ENCODE assay signal across 25 cellular contexts in the genomic region with DNA sequence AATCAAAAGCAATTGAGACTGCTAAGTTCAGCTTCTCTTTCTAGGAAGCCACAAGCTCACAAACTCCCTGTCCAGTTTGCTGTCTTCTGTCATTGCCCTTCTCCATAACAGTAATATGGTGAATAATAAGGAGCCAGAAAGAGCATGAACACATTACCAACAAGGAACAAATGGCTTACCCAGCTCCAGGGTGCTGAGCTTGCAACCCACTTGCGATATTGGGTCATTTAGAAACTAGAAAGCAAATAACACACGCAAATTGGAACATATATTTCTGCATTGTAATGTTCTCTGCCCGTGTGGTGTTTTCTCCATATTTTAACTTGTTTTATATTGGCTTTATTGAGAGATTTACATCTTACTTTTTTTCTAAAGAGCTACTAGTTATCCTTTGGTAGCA.
"Had no signal": no experiment of that assay in that cellular context is flagged by ENCODE, and none has a peak within 500 bp of the region (broad histone marks: within the 10 kb centered on the region; RNA-seq: fewer than 3 reads in every experiment).

No MANE protein-coding gene starts in this region.

- DNase-seq: Karpas-422; KG1; MG63; NCI-H1092 treated with DMSO at 0.1 percent for 48 hours; NCI-H1417; NCI-H1436 treated with DMSO at 0.1 percent for 48 hours; NCI-H1694; NCI-H187 treated with DMSO at 0.1 percent for 48 hours; NCI-H2029 treated with DMSO at 0.1 percent for 48 hours; NCI-H2107; NCI-H2171; NCI-H226; NCI-H446; NCI-H510A; NCI-H524 treated with DMSO at 0.1 percent for 48 hours; NCI-H69; NCI-H774; NK-92 treated with Interleukin-12 subunit alpha and Interleukin-12 subunit beta, amount 100 ng/mL, for 24 hours; OCI-M1; SHP77; SK-N-SH; SW 1271; T-cell had no signal

- H3K36me3 ChIP-seq: MG63 had no signal

- ATAC-seq: Panc1, T-cell had no signal

- H3K27me3 ChIP-seq: MG63 had no signal

- H3K27ac ChIP-seq: RWPE1 had no signal

- H3K4me3 ChIP-seq: MG63 had no signal

- H3K9me3 ChIP-seq: MG63, SK-N-SH had no signal

- H3K4me2 ChIP-seq: SK-N-SH had no signal

- H3K9ac ChIP-seq: SK-N-SH had no signal
